ENCODE assay signal across 25 cellular contexts in genomic region chr20:49457444-49457843, GRCh38. TPM values are rescaled to one million over a fixed set of nuclear protein-coding genes. Genes with fewer than 3 reads are reported as not detected.
"Had no signal": no experiment of that assay in that cellular context is flagged by ENCODE, and none has a peak within 500 bp of the region (broad histone marks: within the 10 kb centered on the region; RNA-seq: fewer than 3 reads in every experiment).

No MANE protein-coding gene starts in this region.

- FAIRE-seq: islet of Langerhans, kidney, pancreas had no signal

- H3K9me3 ChIP-seq: left ventricle myocardium inferior, mucosa of descending colon, pancreas, psoas muscle, right lobe of liver, tibial nerve, uterus had no signal

- H3K4me3 ChIP-seq: left ventricle myocardium inferior, lung, mucosa of descending colon, pancreas, psoas muscle, right lobe of liver, smooth muscle cell, tibial nerve, uterus had no signal

- H3K36me3 ChIP-seq: left ventricle myocardium inferior, pancreas, right lobe of liver, tibial nerve, uterus had no signal

- H3K4me2 ChIP-seq: smooth muscle cell had no signal

- H3K27ac ChIP-seq: left ventricle myocardium inferior, pancreas, psoas muscle, right lobe of liver, tibial nerve, uterus had no signal

- H3K27me3 ChIP-seq: pancreas, right lobe of liver, uterus had no signal

- ATAC-seq: left colon; mucosa of descending colon; naive thymus-derived CD4-positive, alpha-beta T cell; natural killer cell treated with Interleukin-12 subunit alpha and Interleukin-12 subunit beta and Interleukin-15 and Interleukin-18, amount 100 ng/mL, for 72 hours; pancreas; psoas muscle; right lobe of liver; stimulated activated memory B cell treated with anti-CD40 and anti-IgM and Interleukin-4, amounts not matched to agents 10 μg/mL and 1 μg/mL and 100 μg/mL, for 72 hours; stimulated activated naive CD8-positive, alpha-beta T cell treated with anti-CD3 and anti-CD28 coated beads, Interleukin-15, amount 100 ng/mL, for 72 hours had no signal

- H3K4me1 ChIP-seq: pancreas, psoas muscle had no signal

- DNase-seq: hypothalamus; immature natural killer cell; kidney; left colon; left ventricle myocardium inferior; midbrain; mucosa of descending colon; naive thymus-derived CD4-positive, alpha-beta T cell; pancreas; right lobe of liver; stimulated activated CD4-positive, alpha-beta T cell treated with anti-CD3 and anti-CD28 coated beads, Interleukin-1b, Interleukin-23, amount 100 ng/mL, for 48 hours; stimulated activated CD4-positive, alpha-beta T cell treated with anti-CD3 and anti-CD28 coated beads, Interleukin-2, amount 100 ng/mL, for 48 hours; stimulated activated CD4-positive, alpha-beta T cell treated with anti-CD3 and anti-CD28 coated beads, Interleukin-4, amount 100 ng/mL, for 4 hours; stimulated activated CD8-positive, alpha-beta memory T cell treated with anti-CD3 and anti-CD28 coated beads, Interleukin-4, amount 100 ng/mL, for 48 hours; stimulated activated naive CD4-positive, alpha-beta T cell treated with Interleukin-2 at 50 U/mL for 16 hours; stimulated activated naive CD8-positive, alpha-beta T cell treated with anti-CD3 and anti-CD28 coated beads, Interleukin-15, amount 100 ng/mL, for 72 hours; substantia nigra; uterus had no signal

RNA-seq across cellular contexts. Expression of gene KCNB1, which starts 25.0 kb away (rescaled TPM):
- total RNA-seq: natural killer cell treated with Interleukin-12 subunit alpha and Interleukin-12 subunit beta and Interleukin-15 and Interleukin-18, amount 100 ng/mL, for 72 hours; smooth muscle cell had no signal
- polyA plus RNA-seq: immature natural killer cell; naive thymus-derived CD4-positive, alpha-beta T cell; smooth muscle cell had no signal
